24 cellular contexts compared by ENCODE assay signal in the genomic region with DNA sequence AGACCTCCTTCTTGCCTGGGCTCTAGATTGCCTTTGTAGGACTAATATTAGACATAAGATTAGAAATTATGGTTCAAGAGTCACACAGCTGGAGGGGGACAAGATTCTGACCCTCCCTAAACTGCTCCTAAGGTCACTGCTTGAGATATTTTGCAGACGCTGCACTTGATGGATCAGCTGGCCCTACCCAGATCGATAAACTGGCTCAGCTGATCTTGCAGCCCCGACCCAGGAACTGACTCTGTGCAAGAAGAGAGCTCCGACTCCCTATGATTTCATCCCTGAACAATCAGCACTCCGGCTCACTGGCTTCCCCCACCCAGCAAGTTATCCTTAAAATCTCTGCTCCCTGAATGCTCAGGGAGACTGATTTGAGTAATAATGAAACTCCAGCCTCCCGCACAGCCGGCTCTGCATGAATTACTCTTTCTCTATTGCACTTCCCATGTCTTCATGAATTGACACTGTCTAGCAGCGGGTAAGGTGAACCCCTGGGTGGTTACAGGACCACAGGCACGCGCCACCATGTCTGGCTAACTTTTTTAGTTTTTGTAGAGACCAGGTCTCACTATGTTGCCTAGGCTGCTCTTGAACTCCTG. TPM values are rescaled to one million over a fixed set of nuclear protein-coding genes. Genes with fewer than 3 reads are reported as not detected.
DNase-seq lines count a peak whose midpoint lies in the region; ATAC-seq, FAIRE-seq and TF ChIP-seq lines count a peak whose summit lies in the region.
"Had no signal": no experiment of that assay in that cellular context is flagged by ENCODE, and none has a peak within 500 bp of the region (broad histone marks: within the 10 kb centered on the region; RNA-seq: fewer than 3 reads in every experiment).

No MANE protein-coding gene starts in this region.

- H3K36me3 ChIP-seq in endodermal cell (ENCODE audit: control insufficient read depth, insufficient read depth, low read length), result no peaks in the 10 kb centered on the region
- H3K36me3 ChIP-seq in small intestine (ENCODE audit: control insufficient read depth in 2 of 2, insufficient read depth in 2 of 2, low read length in 2 of 2), result no peaks in the 10 kb centered on the region
- no peaks in the 10 kb centered on the region for H3K36me3 ChIP-seq in tibial nerve
- H3K36me3 ChIP-seq: stomach had no signal

- H3K36me3 Mint-ChIP-seq in activated T-cell treated with anti-CD3 and anti-CD28 coated beads, Interleukin-2, amount 50 U/mL, for 24 hours (ENCODE audit: low read depth), result no peaks in the 10 kb centered on the region
- H3K36me3 Mint-ChIP-seq in endodermal cell (ENCODE audit: low read depth), result no peaks in the 10 kb centered on the region
- no peaks in the 10 kb centered on the region for H3K36me3 Mint-ChIP-seq in progenitor cell of endocrine pancreas (ENCODE audit: insufficient read depth)
- H3K36me3 Mint-ChIP-seq: activated naive CD8-positive, alpha-beta T cell treated with anti-CD3 and anti-CD28 coated beads, Interleukin-2, amount 10 ng/mL, durations not matched to agents 7 days and 5 days had no signal

- no peak for TF ChIP-seq POLR2A in tibial nerve (IDR thresholded peaks at IDR 0.05)

- no peak for TF ChIP-seq EP300 in tibial nerve (IDR thresholded peaks at IDR 0.05)

- H3K27ac Mint-ChIP-seq in activated T-cell treated with anti-CD3 and anti-CD28 coated beads, Interleukin-2, amount 50 U/mL, for 24 hours, result no peak overlapping the region
- H3K27ac Mint-ChIP-seq in endodermal cell (no peak overlapping the region), progenitor cell of endocrine pancreas (no peak overlapping the region)

- WGBS in endodermal cell (ENCODE audit: insufficient coverage in 1 of 2, insufficient read length in 1 of 2), 2 experiments, result 83 to 94% methylated on average over 6 to 10 of the region's 10 CpGs
- WGBS in small intestine, 3 donors, result 36 to 48% (median 41%) methylated on average over 10 of the region's 10 CpGs
- 63% methylated on average over 10 of the region's 10 CpGs for WGBS in tibial nerve, 2 donors

- TF ChIP-seq CTCF in endodermal cell (conservative IDR thresholded peaks at IDR 0.05) (no peak), progenitor cell of endocrine pancreas (IDR thresholded peaks at IDR 0.05; ENCODE audit: unreplicated experiment) (no peak), tibial nerve (IDR thresholded peaks at IDR 0.05) (no peak)

- no peaks in the 10 kb centered on the region for H3K4me1 ChIP-seq in endodermal cell (ENCODE audit: control insufficient read depth, insufficient read depth, low read length)
- H3K4me1 ChIP-seq in small intestine (ENCODE audit: control insufficient read depth in 2 of 2, insufficient read depth in 1 of 2, low read depth in 1 of 2, low read length in 1 of 2), result peaks cover 0 to under 1% of the 10 kb centered on the region in 2 donors
- H3K4me1 ChIP-seq in tibial nerve, result peaks cover 0 to 5% (median 0%) of the 10 kb centered on the region in 4 donors

- FAIRE-seq in small intestine (lab: Jason Lieb, UNC), result no peak
- FAIRE-seq: bronchial epithelial cell, islet of Langerhans, RCC 7860 had no signal

- H3K27ac ChIP-seq in endodermal cell (ENCODE audit: low read depth, low read length) (no peak overlapping the region), small intestine (ENCODE audit: low read depth in 1 of 2, low read length in 1 of 2) (no peak overlapping the region), substantia nigra (ENCODE audit: low read depth, low read length, poor library complexity, severe bottlenecking) (no peak overlapping the region), tibial nerve (no peak overlapping the region)
- H3K27ac ChIP-seq: dorsolateral prefrontal cortex, stomach had no signal

- H3K27me3 Mint-ChIP-seq in activated T-cell treated with anti-CD3 and anti-CD28 coated beads, Interleukin-2, amount 50 U/mL, for 24 hours, result no peaks in the 10 kb centered on the region
- H3K27me3 Mint-ChIP-seq in endodermal cell (ENCODE audit: insufficient read depth), result peaks cover 21% of the 10 kb centered on the region
- peaks cover 13% of the 10 kb centered on the region for H3K27me3 Mint-ChIP-seq in progenitor cell of endocrine pancreas

- ATAC-seq in HG03342 (IDR thresholded peaks at IDR 0.05; ENCODE audit: unreplicated experiment), result peak; percentile 36
- ATAC-seq: esophagus mucosa, SK-N-SH treated with all-trans-retinoic acid at 6 μM for 48 hours had no signal

- H3K9me3 ChIP-seq in endodermal cell (ENCODE audit: control insufficient read depth, low read length) (no peaks in the 10 kb centered on the region), small intestine (ENCODE audit: control insufficient read depth, low read depth) (no peaks in the 10 kb centered on the region), tibial nerve (no peaks in the 10 kb centered on the region)
- H3K9me3 ChIP-seq: stomach had no signal

- H3K4me3 ChIP-seq in endodermal cell (ENCODE audit: low read length) (no peak overlapping the region), small intestine (ENCODE audit: low read depth in 1 of 2, low read length in 2 of 2) (no peak overlapping the region), tibial nerve (no peak overlapping the region)
- H3K4me3 ChIP-seq: dorsolateral prefrontal cortex, stomach had no signal

- no peak overlapping the region for H3K4me3 Mint-ChIP-seq in activated T-cell treated with anti-CD3 and anti-CD28 coated beads, Interleukin-2, amount 50 U/mL, for 24 hours
- H3K4me3 Mint-ChIP-seq in endodermal cell (no peak overlapping the region), progenitor cell of endocrine pancreas (ENCODE audit: low read depth) (no peak overlapping the region)
- H3K4me3 Mint-ChIP-seq: activated naive CD8-positive, alpha-beta T cell treated with anti-CD3 and anti-CD28 coated beads, Interleukin-2, amount 10 ng/mL, durations not matched to agents 7 days and 5 days had no signal

- no peaks in the 10 kb centered on the region for H3K9me3 Mint-ChIP-seq in activated T-cell treated with anti-CD3 and anti-CD28 coated beads, Interleukin-2, amount 50 U/mL, for 24 hours
- no peaks in the 10 kb centered on the region for H3K9me3 Mint-ChIP-seq in endodermal cell
- no peaks in the 10 kb centered on the region for H3K9me3 Mint-ChIP-seq in progenitor cell of endocrine pancreas (ENCODE audit: low read depth)
- H3K9me3 Mint-ChIP-seq: activated naive CD8-positive, alpha-beta T cell treated with anti-CD3 and anti-CD28 coated beads, Interleukin-2, amount 10 ng/mL, durations not matched to agents 7 days and 5 days had no signal

- peaks cover 4% of the 10 kb centered on the region for H3K27me3 ChIP-seq in endodermal cell (ENCODE audit: control insufficient read depth, insufficient read depth, low read length, poor library complexity, severe bottlenecking)
- H3K27me3 ChIP-seq in small intestine (ENCODE audit: control insufficient read depth in 2 of 2, insufficient read depth in 2 of 2, low read length in 2 of 2), result no peaks in the 10 kb centered on the region
- H3K27me3 ChIP-seq in tibial nerve, result no peaks in the 10 kb centered on the region
- H3K27me3 ChIP-seq: dorsolateral prefrontal cortex had no signal

- DNase-seq in activated T-cell treated with anti-CD3 and anti-CD28 coated beads, Interleukin-2, amount 50 U/mL, for 24 hours, result peak; percentile 8
- DNase-seq in activated T-cell treated with anti-CD3 and anti-CD28 coated beads for 4 hours, result no peak
- DNase-seq in endodermal cell, result peak; percentile 32
- peak; percentile 78 for DNase-seq in small intestine
- no peak for DNase-seq in progenitor cell of endocrine pancreas (ENCODE audit: low spot score, unreplicated experiment)
- no peak for DNase-seq in substantia nigra (lab: John Stamatoyannopoulos, UW)
- DNase-seq in tibial nerve (ENCODE audit: low spot score in 2 of 2), result no peak
- DNase-seq: activated CD4-positive, alpha-beta T cell treated with anti-CD3 and anti-CD28 coated beads, Interleukin-2, amount 50 U/mL, for 48 hours; activated naive CD8-positive, alpha-beta T cell treated with anti-CD3 and anti-CD28 coated beads, Interleukin-2, amount 10 ng/mL, durations not matched to agents 7 days and 5 days; activated T-cell treated with anti-CD3 and anti-CD28 coated beads, Interleukin-2, amount 50 U/mL, for 48 hours; C1 segment of cervical spinal cord; dorsolateral prefrontal cortex; glutamatergic neuron; KG1; mammary epithelial cell; NCI-H1092 treated with DMSO at 0.1 percent for 48 hours; NCI-H526 treated with DMSO at 0.1 percent for 48 hours; stomach had no signal

- no peak overlapping the region for H3K9ac ChIP-seq in endodermal cell (ENCODE audit: extremely low read depth, low read length, poor library complexity, severe bottlenecking)

- peaks cover 6% of the 10 kb centered on the region for H3K4me1 Mint-ChIP-seq in activated T-cell treated with anti-CD3 and anti-CD28 coated beads, Interleukin-2, amount 50 U/mL, for 24 hours (ENCODE audit: low read depth)
- H3K4me1 Mint-ChIP-seq in endodermal cell (no peaks in the 10 kb centered on the region), progenitor cell of endocrine pancreas (ENCODE audit: low read depth) (no peaks in the 10 kb centered on the region)

RNA-seq across cellular contexts. Expression of a gene that starts 17.0 kb away (rescaled TPM):
- total RNA-seq in endodermal cell (10 to 100 TPM; 46.2 to 50.4 TPM), progenitor cell of endocrine pancreas (31.9 and 33.8 TPM in 2 replicates), tibial nerve (10 to 100 TPM; 35.2 to 74.4 (median 44.6) TPM)
- 37.3 TPM for polyA plus RNA-seq in endodermal cell (2013, experiment 1 of 2)
- 34.0 TPM for polyA plus RNA-seq in endodermal cell (2013, experiment 2 of 2)
- polyA plus RNA-seq in small intestine, result 100 to 1,000 TPM in 1 of 3 donors, 10 to 100 TPM in 2; 57.0 to 120 (median 68.9) TPM

RNA-seq across cellular contexts. Expression of a gene that starts 56.4 kb away (rescaled TPM):
- total RNA-seq in endodermal cell (100 to 1,000 TPM; 155 to 191 TPM), progenitor cell of endocrine pancreas (153 and 156 TPM in 2 replicates), tibial nerve (10 to 100 TPM; 39.0 to 59.4 (median 51.8) TPM)
- polyA plus RNA-seq in endodermal cell (2013, experiment 1 of 2), result 177 TPM
- 173 TPM for polyA plus RNA-seq in endodermal cell (2013, experiment 2 of 2)
- 100 to 1,000 TPM; 106 to 188 (median 176) TPM for polyA plus RNA-seq in small intestine

Comparison
In these comparisons a context has a peak if more than half of its experiments do, and no peak if none do; other contexts are left out.
1. DNase-seq: peak in activated T-cell treated with anti-CD3 and anti-CD28 coated beads, Interleukin-2, amount 50 U/mL, for 24 hours (single experiment), endodermal cell (single experiment) and small intestine (single experiment); none in activated T-cell treated with anti-CD3 and anti-CD28 coated beads for 4 hours (single experiment), progenitor cell of endocrine pancreas (single experiment), substantia nigra (0 of 49) and tibial nerve (0 of 2).